In the genomic region with DNA sequence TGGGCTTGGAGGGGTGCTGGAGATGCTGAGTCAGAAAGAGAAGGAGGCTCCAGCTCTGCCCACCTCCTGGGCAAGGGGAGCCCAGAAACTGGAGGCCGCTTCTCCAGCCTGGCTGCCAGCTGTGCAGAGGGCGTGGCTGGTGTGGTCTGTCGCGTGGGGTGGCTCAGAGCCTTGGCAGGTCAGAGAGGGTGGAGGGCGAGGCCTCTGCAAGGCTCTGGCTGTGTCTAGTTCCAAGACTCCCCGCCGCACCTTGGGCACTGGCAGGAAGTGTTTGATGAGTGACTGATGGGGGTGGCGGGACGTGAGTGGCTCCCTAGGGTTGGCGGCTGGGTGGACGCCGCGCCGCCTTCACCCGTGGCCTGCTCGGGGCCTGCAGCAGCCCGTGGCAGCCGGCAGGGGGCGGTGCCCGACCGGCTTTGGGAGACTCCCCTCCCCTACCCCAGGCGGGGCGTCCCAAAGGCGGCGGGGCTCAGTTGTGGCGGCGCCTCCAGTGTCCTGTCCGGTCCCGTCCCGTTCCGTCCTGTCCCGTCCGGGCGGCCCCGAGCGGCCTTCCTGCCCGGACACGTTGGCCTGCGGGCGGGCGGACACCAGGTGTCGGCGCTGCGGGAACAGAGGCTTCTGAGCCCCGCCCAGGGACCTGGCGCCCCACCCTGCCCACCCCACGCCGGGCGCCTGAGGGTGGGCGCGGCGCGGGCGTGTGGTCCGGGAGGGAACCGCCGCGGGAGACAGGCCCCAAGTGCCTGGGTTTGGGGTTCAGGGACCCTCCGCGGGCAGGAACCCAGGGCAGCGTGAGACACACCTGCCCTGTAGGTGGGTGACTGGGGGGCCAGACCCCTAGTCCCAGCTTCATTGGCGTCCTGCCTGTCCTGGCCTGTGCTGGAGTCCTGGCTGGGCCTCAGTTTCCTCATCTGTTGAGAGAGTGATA, we compare ENCODE assay signal across 8 cellular contexts. TPM values are rescaled to one million over a fixed set of nuclear protein-coding genes. Genes with fewer than 3 reads are reported as not detected.
DNase-seq lines count a peak whose midpoint lies in the region; ATAC-seq, FAIRE-seq and TF ChIP-seq lines count a peak whose summit lies in the region.

No MANE protein-coding gene starts in this region.

- peak; percentile 98 for TF ChIP-seq CTCF in bronchial epithelial cell (IDR thresholded peaks at IDR 0.05; ENCODE audit: insufficient read depth, low read length, severe bottlenecking)

- no peak overlapping the region for H3K4me3 ChIP-seq in CD4-positive, CD25-positive, alpha-beta regulatory T cell (ENCODE audit: low read depth, low read length)
- H3K4me3 ChIP-seq in bronchial epithelial cell (ENCODE audit: low read depth, low read length): no peak overlapping the region

- peak; percentile 66 to 69 for ATAC-seq in CD4-positive, CD25-positive, alpha-beta regulatory T cell (ENCODE audit: low read depth in 2 of 2)
- ATAC-seq in left colon (peak; percentile 34), GM21619 (IDR thresholded peaks at IDR 0.05; ENCODE audit: unreplicated experiment) (no peak)

- peaks cover 10% of the 10 kb centered on the region for H3K27me3 Mint-ChIP-seq in CD4-positive, CD25-positive, alpha-beta regulatory T cell

- no peaks in the 10 kb centered on the region for H3K36me3 ChIP-seq in CD4-positive, CD25-positive, alpha-beta regulatory T cell (ENCODE audit: control insufficient read depth, insufficient read depth, low read length)
- H3K36me3 ChIP-seq in bronchial epithelial cell (ENCODE audit: control insufficient read depth, insufficient read depth, low read length): no peaks in the 10 kb centered on the region

- peaks cover 28% of the 10 kb centered on the region for H3K4me1 ChIP-seq in CD4-positive, CD25-positive, alpha-beta regulatory T cell (ENCODE audit: control insufficient read depth, insufficient read depth, low read length, poor library complexity, severe bottlenecking)

- intact Hi-C loops in left colon (cut with DNase I, micrococcal nuclease): no loop called here

- peak overlapping the region in 3 of 4 donors; percentile 56 to 80 (median 73) for H3K4me3 Mint-ChIP-seq in CD4-positive, CD25-positive, alpha-beta regulatory T cell

- no peaks in the 10 kb centered on the region for H3K9me3 ChIP-seq in CD4-positive, CD25-positive, alpha-beta regulatory T cell (ENCODE audit: control insufficient read depth in 2 of 2, low read length in 2 of 2)

- H3K36me3 Mint-ChIP-seq in CD4-positive, CD25-positive, alpha-beta regulatory T cell: no peaks in the 10 kb centered on the region

- H3K27ac Mint-ChIP-seq in CD4-positive, CD25-positive, alpha-beta regulatory T cell: peak overlapping the region in 2 of 3 donors; percentile 73 to 83

- no peaks in the 10 kb centered on the region for H3K9me3 Mint-ChIP-seq in CD4-positive, CD25-positive, alpha-beta regulatory T cell

- H3K27me3 ChIP-seq in CD4-positive, CD25-positive, alpha-beta regulatory T cell (ENCODE audit: control insufficient read depth, insufficient read depth, low read length): no peaks in the 10 kb centered on the region
- H3K27me3 ChIP-seq in bronchial epithelial cell (ENCODE audit: control insufficient read depth, insufficient read depth, low read length): no peaks in the 10 kb centered on the region

- peak; percentile 48 to 73 (median 61) for DNase-seq in CD4-positive, CD25-positive, alpha-beta regulatory T cell
- DNase-seq in HT1080 (ENCODE audit: low read depth) (peak; percentile 44), bronchial epithelial cell (ENCODE audit: low read depth) (peak; percentile 87), left colon (peak; percentile 79 to 85), middle frontal gyrus (ENCODE audit: extremely low spot score, low spot score) (no peak)
- peak; percentile 14 to 55 (median 42) for DNase-seq in activated CD4-positive, CD25-positive, alpha-beta regulatory T cell (lab: John Stamatoyannopoulos, UW)
- DNase-seq in stimulated activated CD4-positive, alpha-beta T cell treated with anti-CD3 and anti-CD28 coated beads, Interleukin-4, amount 100 ng/mL, for 1 hour: peak; percentile 76

- no peak for FAIRE-seq in bronchial epithelial cell (lab: Jason Lieb, UNC)

- peaks cover 6 to 40% (median 19%) of the 10 kb centered on the region in 4 donors for H3K4me1 Mint-ChIP-seq in CD4-positive, CD25-positive, alpha-beta regulatory T cell

- no peak overlapping the region for H3K27ac ChIP-seq in CD4-positive, CD25-positive, alpha-beta regulatory T cell (ENCODE audit: insufficient read depth, low read length, poor library complexity, severe bottlenecking)

RNA-seq across cellular contexts. Expression of gene KRT80, which starts 39.7 kb away (rescaled TPM):
- not detected for total RNA-seq in CD4-positive, CD25-positive, alpha-beta regulatory T cell
- polyA plus RNA-seq in CD4-positive, CD25-positive, alpha-beta regulatory T cell: not detected
- 6.7 and 8.2 TPM in 2 replicates for total RNA-seq in HT1080 (2014; rRNA removed; shearing (Covaris generic))
- 33.7 and 34.7 TPM in 2 replicates for polyA plus RNA-seq in HT1080 (2015; cell fraction: cytosol; rRNA removed)
- 29.2 and 33.4 TPM in 2 replicates for polyA plus RNA-seq in HT1080 (2015; cell fraction: nucleus; rRNA removed)
- 14.7 and 66.4 TPM in 2 replicates for total RNA-seq in bronchial epithelial cell
- 1 to 10 TPM in 1 of 2 donors, not detected in 1; 1.1 TPM for total RNA-seq in left colon
